14 cellular contexts compared by ENCODE assay signal in the genomic region with DNA sequence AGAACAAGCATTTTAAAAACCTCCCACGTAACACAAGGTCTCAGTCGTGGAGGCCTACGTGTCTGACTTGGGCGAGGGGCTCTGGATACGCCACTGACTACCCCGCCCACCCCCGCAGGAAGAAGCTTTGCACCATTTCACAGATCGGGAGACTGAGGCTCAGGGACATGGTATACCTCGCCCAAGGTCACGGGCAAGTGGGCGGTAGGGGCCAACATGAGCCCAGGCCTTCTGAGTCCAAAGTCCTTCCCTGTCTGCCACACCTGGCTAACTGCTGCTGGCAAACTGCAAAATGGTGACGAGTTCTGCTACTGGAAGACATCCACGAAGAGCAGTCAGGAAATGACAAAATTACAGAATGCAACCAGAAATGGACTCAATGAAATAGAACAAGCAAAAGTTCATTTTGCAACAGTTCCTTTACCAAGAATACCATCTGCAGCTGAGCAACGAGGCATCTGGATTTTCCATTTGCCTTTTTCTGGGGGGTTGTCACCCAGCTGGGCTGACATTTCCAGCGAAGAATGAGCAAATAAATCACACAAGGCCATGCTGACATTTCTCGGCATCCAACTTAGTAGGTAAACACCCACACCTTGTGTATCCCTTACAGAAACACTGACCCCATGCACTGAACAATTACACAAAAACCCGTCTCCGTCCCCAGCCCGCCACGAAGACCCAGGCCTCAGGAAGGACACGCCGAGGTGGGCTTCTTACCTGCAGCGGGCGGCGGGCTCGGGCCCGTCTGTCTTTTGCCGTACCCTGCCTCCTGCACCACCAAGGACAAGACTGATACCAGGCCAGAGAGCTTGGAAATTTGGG.
DNase-seq lines count a peak whose midpoint lies in the region; ATAC-seq and TF ChIP-seq lines count a peak whose summit lies in the region.
"Had no signal": no experiment of that assay in that cellular context is flagged by ENCODE, and none has a peak within 500 bp of the region (broad histone marks: within the 10 kb centered on the region; RNA-seq: fewer than 3 reads in every experiment).

No MANE protein-coding gene starts in this region.

- TF ChIP-seq CTCF in brain (conservative IDR thresholded peaks at IDR 0.05) (no peak), mucosa of descending colon (IDR thresholded peaks at IDR 0.05) (no peak), CD14-positive monocyte (IDR thresholded peaks at IDR 0.05) (no peak)

- no peaks in the 10 kb centered on the region for H3K9me3 ChIP-seq in mucosa of descending colon
- H3K9me3 ChIP-seq: ascending aorta, heart right ventricle, ovary had no signal

- H3K36me3 Mint-ChIP-seq in brain (peaks cover 10% of the 10 kb centered on the region), CD14-positive monocyte (no peaks in the 10 kb centered on the region)

- H3K27ac Mint-ChIP-seq in brain (peak overlapping the region; percentile 83 to 98 (median 95)), CD14-positive monocyte (no peak overlapping the region)
- H3K27ac Mint-ChIP-seq: CD4-positive, alpha-beta T cell had no signal

- H3K36me3 ChIP-seq in mucosa of descending colon (ENCODE audit: low read depth): no peaks in the 10 kb centered on the region
- H3K36me3 ChIP-seq: ovary had no signal

- H3K27ac ChIP-seq in temporal lobe (ENCODE audit: low read depth, low read length): peak overlapping the region; percentile 9
- H3K27ac ChIP-seq: ascending aorta, heart right ventricle, ovary, skin epidermis had no signal

- ATAC-seq in mucosa of descending colon: peak; percentile 53

- no peak overlapping the region for H3K4me3 ChIP-seq in mucosa of descending colon
- H3K4me3 ChIP-seq: ascending aorta, heart right ventricle, ovary, skin epidermis had no signal

- intact Hi-C loops in mucosa of descending colon (cut with DNase I, micrococcal nuclease): no loop called here
- intact Hi-C loops in CD14-positive monocyte (cut with micrococcal nuclease): no loop called here

- H3K9me3 Mint-ChIP-seq in brain (peaks cover 0 to 2% (median 0%) of the 10 kb centered on the region in 5 experiments), CD14-positive monocyte (no peaks in the 10 kb centered on the region)
- H3K9me3 Mint-ChIP-seq: CD4-positive, alpha-beta T cell had no signal

- peak overlapping the region; percentile 36 to 80 (median 75) for H3K4me3 Mint-ChIP-seq in brain
- no peak overlapping the region for H3K4me3 Mint-ChIP-seq in CD14-positive monocyte
- H3K4me3 Mint-ChIP-seq: CD4-positive, alpha-beta T cell had no signal

- DNase-seq in NCI-H526 (lab: John Stamatoyannopoulos, UW) (peak; percentile 31 to 44), NCI-H526 treated with DMSO at 0.1 percent for 48 hours (lab: John Stamatoyannopoulos, UW) (no peak), mucosa of descending colon (peak; percentile 35 to 66 (median 50)), CD14-positive monocyte (ENCODE audit: low spot score) (no peak), NCI-H1694 (lab: John Stamatoyannopoulos, UW) (no peak), foreskin melanocyte (no peak)
- DNase-seq: CD4-positive, alpha-beta T cell; T-helper 2 cell had no signal

- H3K27me3 Mint-ChIP-seq in brain: no peaks in the 10 kb centered on the region
- H3K27me3 Mint-ChIP-seq in CD14-positive monocyte (ENCODE audit: low read depth in 3 of 3): peaks cover 8 to 11% (median 10%) of the 10 kb centered on the region in 3 donors
- H3K27me3 Mint-ChIP-seq: CD4-positive, alpha-beta T cell had no signal

- H3K4me1 Mint-ChIP-seq in brain (peaks cover 72% of the 10 kb centered on the region), CD14-positive monocyte (no peaks in the 10 kb centered on the region)

- H3K4me1 ChIP-seq in mucosa of descending colon (ENCODE audit: low read depth): peaks cover 6% of the 10 kb centered on the region
- H3K4me1 ChIP-seq: ascending aorta had no signal

Comparison
In these comparisons a context has a peak if more than half of its experiments do, and no peak if none do; other contexts are left out.
1. DNase-seq: peak in NCI-H526 (2 of 2) and mucosa of descending colon (3 of 3); none in NCI-H526 treated with DMSO at 0.1 percent for 48 hours (single experiment), CD14-positive monocyte (single experiment), NCI-H1694 (single experiment) and foreskin melanocyte (single experiment).
2. H3K27ac Mint-ChIP-seq: peak in brain (5 of 5); none in CD14-positive monocyte (0 of 7).
3. H3K4me3 Mint-ChIP-seq: peak in brain (5 of 5); none in CD14-positive monocyte (0 of 2).